17 cellular contexts compared by ENCODE assay signal in the genomic region with DNA sequence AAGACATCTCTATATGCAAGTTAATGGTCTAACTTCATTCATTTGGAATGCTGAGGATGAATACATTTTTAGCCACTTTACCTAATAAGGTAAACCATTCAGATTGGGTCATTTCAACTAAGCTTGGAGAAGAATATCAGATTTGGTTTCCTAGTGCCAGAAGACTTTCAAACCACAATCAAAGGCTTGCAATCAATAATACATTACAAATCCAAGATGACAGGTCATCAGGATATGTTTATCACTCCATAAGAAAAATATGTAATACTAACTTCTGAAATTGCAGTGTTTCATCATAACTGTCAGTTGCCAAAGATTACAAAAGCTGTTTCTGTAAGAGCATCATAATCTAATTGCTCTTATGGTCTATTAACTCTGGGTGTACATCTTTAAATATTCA.
DNase-seq lines count a peak whose midpoint lies in the region; ATAC-seq and TF ChIP-seq lines count a peak whose summit lies in the region.
"Had no signal": no experiment of that assay in that cellular context is flagged by ENCODE, and none has a peak within 500 bp of the region (broad histone marks: within the 10 kb centered on the region; RNA-seq: fewer than 3 reads in every experiment).

No MANE protein-coding gene starts in this region.

- no peak overlapping the region for H3K4me3 ChIP-seq in choroid plexus epithelial cell (ENCODE audit: low read depth, low read length)
- H3K4me3 ChIP-seq: A549; BLaER1 treated with 17β-estradiol and CSF1 and Interleukin-3, amounts not matched to agents 10 nM and 100 nM; HAP-1; K562 had no signal

- no peak for ATAC-seq in HG03039 (IDR thresholded peaks at IDR 0.05; ENCODE audit: unreplicated experiment)
- ATAC-seq in HG02970 (IDR thresholded peaks at IDR 0.05; ENCODE audit: low FRiP score, unreplicated experiment) = no peak
- ATAC-seq: A549, K562, Right ventricle myocardium inferior had no signal

- DNase-seq in AG09319 (ENCODE audit: extremely low read depth, low read depth) (peak; percentile 66), HCEC 1CT (peak; percentile 92), choroid plexus epithelial cell (ENCODE audit: low read depth) (peak; percentile 66), non-pigmented ciliary epithelial cell (ENCODE audit: low read depth) (peak; percentile 28), NCI-H510A treated with DMSO at 0.1 percent for 48 hours (lab: John Stamatoyannopoulos, UW) (no peak)
- DNase-seq: NCI-H1092, NCI-H187, NCI-H446, NCI-H748 treated with DMSO at 0.1 percent for 48 hours, SK-N-SH had no signal

- TF ChIP-seq CTCF in AG09319 (IDR thresholded peaks at IDR 0.05; ENCODE audit: low read depth, low read length) = no peak
- no peak for TF ChIP-seq CTCF in choroid plexus epithelial cell (conservative IDR thresholded peaks at IDR 0.05; ENCODE audit: low read depth, low read length)
